ENCODE assay signal across 3 cellular contexts in genomic region chr19:32857584-32857983, GRCh38.
TF ChIP-seq lines count a peak whose summit lies in the region.

No MANE protein-coding gene starts in this region.

TF ChIP-seq in A549, 52 proteins besides CTCF, POLR2A, EP300 and RAD21 (continued from another document):
- TF ChIP-seq USF2 (IDR thresholded peaks at IDR 0.05) (no peak), FOXS1 (CRISPR knock-in tag; IDR thresholded peaks at IDR 0.05) (no peak), E2F6 (IDR thresholded peaks at IDR 0.05; ENCODE audit: borderline replicate concordance, low read depth) (no peak), BCL3 (IDR thresholded peaks at IDR 0.05) (no peak), HOXB13 (CRISPR knock-in tag; IDR thresholded peaks at IDR 0.05; ENCODE audit: low read depth) (no peak), EHF (CRISPR knock-in tag; IDR thresholded peaks at IDR 0.05) (no peak), HES2 (IDR thresholded peaks at IDR 0.05) (no peak), CHD4 (IDR thresholded peaks at IDR 0.05; ENCODE audit: borderline replicate concordance) (no peak), SMC3 (IDR thresholded peaks at IDR 0.05) (no peak), ELK1 (IDR thresholded peaks at IDR 0.05; ENCODE audit: low read depth, low read length) (no peak), HOXB5 (CRISPR knock-in tag; IDR thresholded peaks at IDR 0.05) (no peak)

TF ChIP-seq in HEK293, 187 proteins besides CTCF, POLR2A, EP300 and RAD21:
- no peak for TF ChIP-seq ZNF280D (tag by site-specific recombination; IDR thresholded peaks at IDR 0.05)
- no peak for TF ChIP-seq ZNF837 (tag by site-specific recombination; IDR thresholded peaks at IDR 0.05)
- TF ChIP-seq ZNF394 (tag by site-specific recombination; IDR thresholded peaks at IDR 0.05; ENCODE audit: borderline replicate concordance): no peak
- TF ChIP-seq ZNF404 (tag by site-specific recombination; IDR thresholded peaks at IDR 0.05): no peak
- no peak for TF ChIP-seq ZNF488 (tag by site-specific recombination; IDR thresholded peaks at IDR 0.05)
- TF ChIP-seq TCF7L2 (IDR thresholded peaks at IDR 0.05; ENCODE audit: borderline replicate concordance, low read depth, low read length): no peak
- no peak for TF ChIP-seq ZNF302 (tag by site-specific recombination; IDR thresholded peaks at IDR 0.05; ENCODE audit: low read depth)
- TF ChIP-seq ZNF707 (tag by site-specific recombination; IDR thresholded peaks at IDR 0.05): no peak
- TF ChIP-seq ZFP41 (tag by site-specific recombination; IDR thresholded peaks at IDR 0.05; ENCODE audit: borderline replicate concordance): no peak
- no peak for TF ChIP-seq ZNF785 (tag by site-specific recombination; IDR thresholded peaks at IDR 0.05)
- TF ChIP-seq ZNF341 (tag by site-specific recombination; IDR thresholded peaks at IDR 0.05; ENCODE audit: low read depth): no peak
- TF ChIP-seq ZNF324 (tag by site-specific recombination; IDR thresholded peaks at IDR 0.05): no peak
- no peak for TF ChIP-seq ZNF664 (tag by site-specific recombination; IDR thresholded peaks at IDR 0.05)

TF ChIP-seq in GM12878, 131 proteins besides CTCF, POLR2A, EP300 and RAD21 (continued from another document):
- 0 out of 2 replicates have a peak, but pooled peaks have one; percentile 19 for TF ChIP-seq ZBTB40 (IDR thresholded peaks at IDR 0.05; ENCODE audit: borderline replicate concordance)
TF ChIP-seq in GM12878: peak in this region for 1.
